ENCODE assay signal across 8 cellular contexts in genomic region chr16:88662843-88663606, GRCh38. TPM values are rescaled to one million over a fixed set of nuclear protein-coding genes. Genes with fewer than 3 reads are reported as not detected.
DNase-seq lines count a peak whose midpoint lies in the region; ATAC-seq lines count a peak whose summit lies in the region.

MVD (minus strand) TSS chr16:88663091; CDS start chr16:88663080, 11 bp downstream.

- peak within 1 kb of the TSS; percentile 68 for H3K27ac ChIP-seq in mesendoderm (ENCODE audit: low read depth, low read length)

- H2BK15ac ChIP-seq in mesendoderm (replicated peaks; ENCODE audit: low read depth) = no peak within 1 kb of the TSS

- H3K4me3 Mint-ChIP-seq in activated CD8-positive, alpha-beta memory T cell treated with anti-CD3 and anti-CD28 coated beads, Interleukin-2, amount 10 ng/mL, durations not matched to agents 7 days and 5 days = peak within 1 kb of the TSS; percentile 85

- no peaks in the 10 kb centered on the region for H3K27me3 Mint-ChIP-seq in activated CD8-positive, alpha-beta memory T cell treated with anti-CD3 and anti-CD28 coated beads, Interleukin-2, amount 10 ng/mL, durations not matched to agents 7 days and 5 days

- H3K4me3 ChIP-seq in NT2/D1 (ENCODE audit: insufficient read length, low read depth) (peak within 1 kb of the TSS; percentile 99), endocrine pancreas (ENCODE audit: control insufficient read depth, insufficient read depth, low read length) (peak within 1 kb of the TSS; percentile 50), mesendoderm (ENCODE audit: low read length) (peak within 1 kb of the TSS; percentile 86)

- peak within 1 kb of the TSS; percentile 76 for H3K4me2 ChIP-seq in mesendoderm (ENCODE audit: low read length)

- H3K56ac ChIP-seq in mesendoderm (ENCODE audit: low read length) = peak within 1 kb of the TSS; percentile 98

- peak; percentile 97 for DNase-seq in COR-L47 (lab: John Stamatoyannopoulos, UW)
- peak; percentile 98 for DNase-seq in HT1080 (ENCODE audit: low read depth)
- peak; percentile 97 for DNase-seq in NT2/D1 (ENCODE audit: low read depth, low spot score)
- peak; percentile 98 for DNase-seq in activated CD8-positive, alpha-beta memory T cell treated with anti-CD3 and anti-CD28 coated beads, Interleukin-2, amount 10 ng/mL, durations not matched to agents 7 days and 5 days
- DNase-seq in mesendoderm = peak; percentile 99
- DNase-seq in stimulated activated CD8-positive, alpha-beta memory T cell treated with anti-CD3 and anti-CD28 coated beads, Interleukin-15, amount 100 ng/mL, for 1 hour (ENCODE audit: low read depth) = peak; percentile 89

- H3K4me1 ChIP-seq in NT2/D1 (ENCODE audit: insufficient read depth, insufficient read length) (peaks cover 4% of the 10 kb centered on the region), endocrine pancreas (ENCODE audit: control insufficient read depth, insufficient read depth, low read length) (no peaks in the 10 kb centered on the region), mesendoderm (ENCODE audit: control insufficient read depth, low read depth, low read length) (peaks cover 2% of the 10 kb centered on the region)

- H3K9me3 ChIP-seq in NT2/D1 (ENCODE audit: insufficient read depth, low read length) (no peaks in the 10 kb centered on the region), endocrine pancreas (ENCODE audit: control insufficient read depth, low read length) (no peaks in the 10 kb centered on the region)

- H3K36me3 ChIP-seq in NT2/D1 (ENCODE audit: insufficient read depth, insufficient read length, low read length) (peaks cover 26% of the 10 kb centered on the region), endocrine pancreas (ENCODE audit: control insufficient read depth, insufficient read depth, low read length) (no peaks in the 10 kb centered on the region), mesendoderm (ENCODE audit: control insufficient read depth, insufficient read depth, low read length) (no peaks in the 10 kb centered on the region)

- H3K9ac ChIP-seq in NT2/D1 (ENCODE audit: insufficient read length, low read depth) = peak within 1 kb of the TSS; percentile 98
- peak within 1 kb of the TSS; percentile 75 for H3K9ac ChIP-seq in endocrine pancreas (ENCODE audit: control insufficient read depth, insufficient read depth, low read length)
- peak within 1 kb of the TSS; percentile 96 for H3K9ac ChIP-seq in mesendoderm (ENCODE audit: low read length)

- peak within 1 kb of the TSS; percentile 88 for H2BK5ac ChIP-seq in mesendoderm (ENCODE audit: low read length)

- H2AK5ac ChIP-seq in mesendoderm (ENCODE audit: low read length) = no peak within 1 kb of the TSS

- peaks cover 21% of the 10 kb centered on the region for H3K4me1 Mint-ChIP-seq in activated CD8-positive, alpha-beta memory T cell treated with anti-CD3 and anti-CD28 coated beads, Interleukin-2, amount 10 ng/mL, durations not matched to agents 7 days and 5 days

- H3K27ac Mint-ChIP-seq in activated CD8-positive, alpha-beta memory T cell treated with anti-CD3 and anti-CD28 coated beads, Interleukin-2, amount 10 ng/mL, durations not matched to agents 7 days and 5 days = peak within 1 kb of the TSS; percentile 89

- H3K79me2 ChIP-seq in mesendoderm (ENCODE audit: control insufficient read depth, insufficient read depth, low read length) = peaks cover 31% of the 10 kb centered on the region

- H3K4ac ChIP-seq in mesendoderm (ENCODE audit: low read depth, low read length) = peak within 1 kb of the TSS; percentile 75

- no peak within 1 kb of the TSS for H2BK120ac ChIP-seq in mesendoderm (ENCODE audit: low read depth, low read length)

- peaks cover 4% of the 10 kb centered on the region for H3K36me3 Mint-ChIP-seq in activated CD8-positive, alpha-beta memory T cell treated with anti-CD3 and anti-CD28 coated beads, Interleukin-2, amount 10 ng/mL, durations not matched to agents 7 days and 5 days

- H3K27me3 ChIP-seq in NT2/D1 (ENCODE audit: insufficient read depth, insufficient read length) (no peaks in the 10 kb centered on the region), endocrine pancreas (ENCODE audit: control insufficient read depth, insufficient read depth, low read length) (no peaks in the 10 kb centered on the region), mesendoderm (ENCODE audit: insufficient read depth, low read length, poor library complexity) (no peaks in the 10 kb centered on the region)

- peak within 1 kb of the TSS; percentile 75 for H3K18ac ChIP-seq in mesendoderm (ENCODE audit: low read length)

- peak within 1 kb of the TSS; percentile 87 for H3K23ac ChIP-seq in mesendoderm (ENCODE audit: low read length)

- peak; percentile 89 for ATAC-seq in GM21360 (IDR thresholded peaks at IDR 0.05; ENCODE audit: unreplicated experiment)
- peak; percentile 99 for ATAC-seq in activated CD8-positive, alpha-beta memory T cell treated with anti-CD3 and anti-CD28 coated beads, Interleukin-2, amount 10 ng/mL, durations not matched to agents 7 days and 5 days

- no peaks in the 10 kb centered on the region for H3K9me3 Mint-ChIP-seq in activated CD8-positive, alpha-beta memory T cell treated with anti-CD3 and anti-CD28 coated beads, Interleukin-2, amount 10 ng/mL, durations not matched to agents 7 days and 5 days (ENCODE audit: low read depth)

- peaks cover 15% of the 10 kb centered on the region for H3K79me1 ChIP-seq in mesendoderm (ENCODE audit: low read length)

- H4K5ac ChIP-seq in mesendoderm (ENCODE audit: low read length) = no peak within 1 kb of the TSS

- CTCF ChIA-PET in activated CD8-positive, alpha-beta memory T cell treated with anti-CD3 and anti-CD28 coated beads, Interleukin-2, amount 10 ng/mL, durations not matched to agents 7 days and 5 days (lab: Charles Lee) = interaction anchor here (0.8 to 1.6 kb wide), 7 partner anchors 8 to 84 kb away, joined by 3 to 9 read pairs (median 4); no protein-coding TSS in a partner anchor

- WGBS in mesendoderm (ENCODE audit: extremely low coverage, insufficient coverage, low lambda C conversion rate) = no CpG with 5 or more reads among the region's 88 CpGs

- H4K8ac ChIP-seq in mesendoderm (ENCODE audit: low read depth, low read length) = no peak within 1 kb of the TSS

RNA-seq across cellular contexts. Expression of gene MVD, which starts in this region (rescaled TPM):
- 58.6 and 60.3 TPM in 2 replicates for total RNA-seq in HT1080 (2014; rRNA removed; shearing (Covaris generic))
- polyA plus RNA-seq in HT1080 (2015; cell fraction: cytosol; rRNA removed) = 20.1 and 20.7 TPM in 2 replicates
- 47.7 and 54.0 TPM in 2 replicates for polyA plus RNA-seq in HT1080 (2015; cell fraction: nucleus; rRNA removed)
- total RNA-seq in activated CD8-positive, alpha-beta memory T cell treated with anti-CD3 and anti-CD28 coated beads, Interleukin-2, amount 10 ng/mL, durations not matched to agents 7 days and 5 days = 100 to 1,000 TPM; 112 to 134 TPM
- polyA plus RNA-seq in mesendoderm (2013, experiment 1 of 2) = 73.3 TPM
- 73.9 TPM for polyA plus RNA-seq in mesendoderm (2013, experiment 2 of 2)

Comparison
In these comparisons a context has a peak if more than half of its experiments do, and no peak if none do; other contexts are left out.
1. Peak in every context shown above with its lines: DNase-seq, ATAC-seq, H3K4me3 ChIP-seq and H3K27ac ChIP-seq.